Comparison of ENCODE assay signal across 8 cellular contexts in genomic region chr6:15246217-15247211, GRCh38. TPM values are rescaled to one million over a fixed set of nuclear protein-coding genes. Genes with fewer than 3 reads are reported as not detected.
A peak's percentile ranks its signal among the peaks of the same experiment; 100 is the strongest.
DNase-seq lines count a peak whose midpoint lies in the region; ATAC-seq, FAIRE-seq and TF ChIP-seq lines count a peak whose summit lies in the region.

No MANE protein-coding gene starts in this region.

- H3K9me3 ChIP-seq in A549 (no peaks in the 10 kb centered on the region), HEK293 (ENCODE audit: control insufficient read depth, insufficient read depth, low read depth, low read length) (no peaks in the 10 kb centered on the region)

- WGBS in A549 (ENCODE audit: missing lambda C conversion rate): 1% methylated on average over 24 of the region's 24 CpGs

- no peak for FAIRE-seq in A549 (lab: Jason Lieb, UNC)

- no peaks in the 10 kb centered on the region for H3K36me3 ChIP-seq in HEK293 (ENCODE audit: control insufficient read depth in 2 of 2, insufficient read depth in 1 of 2, low read length in 2 of 2)

- H3K27ac ChIP-seq in A549 (peak overlapping the region; percentile 99 to 100), HEK293 (ENCODE audit: extremely low read depth, low read depth, low read length) (peak overlapping the region; percentile 97)

- H3K4me1 ChIP-seq in A549: peaks cover 9% of the 10 kb centered on the region; the same call in 2 of the 3 replicates
- peaks cover 9% of the 10 kb centered on the region for H3K4me1 ChIP-seq in HEK293 (ENCODE audit: control insufficient read depth, insufficient read depth, low read length)

- H3K4me2 ChIP-seq in A549: peak overlapping the region; percentile 93

- H3K4me3 ChIP-seq in A549 (peak overlapping the region; percentile 89), HEK293 (ENCODE audit: low read depth, low read length) (peak overlapping the region; percentile 96), fibroblast of mammary gland (ENCODE audit: control insufficient read depth, low read depth, low read length) (peak overlapping the region; percentile 76), retinal pigment epithelial cell (ENCODE audit: low read length) (peak overlapping the region; percentile 74)

- no peak for TF ChIP-seq EP300 in A549 (IDR thresholded peaks at IDR 0.05)

- POLR2A ChIA-PET in A549 (lab: Yijun Ruan, JAX) (interaction anchor here (0.6 kb wide), 1 partner anchor 25 kb away, joined by 4 read pairs; no protein-coding TSS in a partner anchor), HEK293 (lab: Yijun Ruan, JAX) (interaction anchor here (1.0 to 1.4 kb wide), 2 partner anchors 130 to 184 kb away, joined by 3 to 10 read pairs; no protein-coding TSS in a partner anchor)

- no peak for ATAC-seq in A549
- no peak for ATAC-seq in HG03521 (IDR thresholded peaks at IDR 0.05; ENCODE audit: unreplicated experiment)
- ATAC-seq in HG03342 (IDR thresholded peaks at IDR 0.05; ENCODE audit: unreplicated experiment): no peak

- no peak for TF ChIP-seq CTCF in A549 (IDR thresholded peaks at IDR 0.05)
- TF ChIP-seq CTCF in HEK293 (tag by site-specific recombination; IDR thresholded peaks at IDR 0.05): no peak
- TF ChIP-seq CTCF in fibroblast of mammary gland (conservative IDR thresholded peaks at IDR 0.05; ENCODE audit: control insufficient read depth, insufficient read depth, low read depth, low read length): no peak
- TF ChIP-seq CTCF in retinal pigment epithelial cell (conservative IDR thresholded peaks at IDR 0.05; ENCODE audit: low read depth, low read length): no peak

- DNase-seq in A549 (ENCODE audit: low read depth in 1 of 2, low spot score in 1 of 2) (no peak), fibroblast of mammary gland (ENCODE audit: low read depth) (no peak), retinal pigment epithelial cell (ENCODE audit: low read depth) (no peak), SHP77 treated with DMSO at 0.1 percent for 48 hours (lab: John Stamatoyannopoulos, UW) (no peak)
- peak; percentile 33 for DNase-seq in activated CD4-positive, alpha-beta T cell treated with anti-CD3 and anti-CD28 coated beads, Interleukin-2, amount 50 U/mL, for 1 hour

- TF ChIP-seq RAD21 in A549 (conservative IDR thresholded peaks at IDR 0.05 in 1 of 2, IDR thresholded peaks at IDR 0.05 in 1 of 2): no peak; a peak in 1 of 5 replicates

- CTCF ChIA-PET in A549 (lab: Yijun Ruan, JAX) (interaction anchor here (0.6 kb wide), 1 partner anchor 996 kb away, joined by 5 read pairs; no protein-coding TSS in a partner anchor), HEK293 (lab: Yijun Ruan, JAX) (interaction anchor here (0.6 to 4.0 kb wide), 4 partner anchors 78 to 379 kb away, joined by 3 to 24 read pairs (median 4); no protein-coding TSS in a partner anchor)

- TF ChIP-seq POLR2A in A549 (IDR thresholded peaks at IDR 0.05; ENCODE audit: low read length): no peak

TF ChIP-seq in A549, 52 proteins besides CTCF, POLR2A, EP300 and RAD21:
- no peak for TF ChIP-seq SREBF2 (IDR thresholded peaks at IDR 0.05)

TF ChIP-seq in HEK293, 187 proteins besides CTCF, POLR2A, EP300 and RAD21 (continues in another document):
- TF ChIP-seq ZNF10 (tag by site-specific recombination; IDR thresholded peaks at IDR 0.05) (no peak), ZNF585B (tag by site-specific recombination; IDR thresholded peaks at IDR 0.05) (no peak), FEZF1 (tag by site-specific recombination; IDR thresholded peaks at IDR 0.05) (peak; percentile 19; the same call in 1 of the 2 replicates), ZEB2 (tag by site-specific recombination; IDR thresholded peaks at IDR 0.05) (0 out of 2 replicates have a peak, but pooled peaks have one; percentile 13), ZNF843 (tag by site-specific recombination; IDR thresholded peaks at IDR 0.05) (peak; percentile 51; the same call in 1 of the 2 replicates), ZNF449 (tag by site-specific recombination; IDR thresholded peaks at IDR 0.05) (no peak), SP7 (tag by site-specific recombination; IDR thresholded peaks at IDR 0.05) (0 out of 2 replicates have a peak, but pooled peaks have one; percentile 9), ZBTB44 (tag by site-specific recombination; IDR thresholded peaks at IDR 0.05) (peak; percentile 88), PRDM4 (tag by site-specific recombination; IDR thresholded peaks at IDR 0.05) (0 out of 2 replicates have a peak, but pooled peaks have one; percentile 16), TCF7L2 (IDR thresholded peaks at IDR 0.05; ENCODE audit: borderline replicate concordance, low read depth, low read length) (peak; percentile 13; the same call in 1 of the 2 replicates), MYNN (tag by site-specific recombination; IDR thresholded peaks at IDR 0.05; ENCODE audit: borderline replicate concordance) (no peak), YY1 (tag by site-specific recombination; IDR thresholded peaks at IDR 0.05) (0 out of 2 replicates have a peak, but pooled peaks have one; percentile 9), REPIN1 (tag by site-specific recombination; IDR thresholded peaks at IDR 0.05; ENCODE audit: low read depth) (peak; percentile 57; the same call in 1 of the 2 replicates), ZNF629 (tag by site-specific recombination; IDR thresholded peaks at IDR 0.05) (0 out of 2 replicates have a peak, but pooled peaks have one; percentile 7), ZNF114 (tag by site-specific recombination; IDR thresholded peaks at IDR 0.05) (no peak), ZNF394 (tag by site-specific recombination; IDR thresholded peaks at IDR 0.05; ENCODE audit: borderline replicate concordance) (0 out of 2 replicates have a peak, but pooled peaks have one; percentile 3), ZNF600 (tag by site-specific recombination; IDR thresholded peaks at IDR 0.05) (peak; percentile 80), ZNF555 (tag by site-specific recombination; conservative IDR thresholded peaks at IDR 0.05) (no peak), ZNF664 (tag by site-specific recombination; IDR thresholded peaks at IDR 0.05) (peak; percentile 44; the same call in 1 of the 2 replicates), ZNF362 (tag by site-specific recombination; IDR thresholded peaks at IDR 0.05) (peak; percentile 37), ZNF747 (tag by site-specific recombination; IDR thresholded peaks at IDR 0.05) (no peak), ZXDB (tag by site-specific recombination; IDR thresholded peaks at IDR 0.05) (peak; percentile 60; the same call in 1 of the 2 replicates)

RNA-seq across cellular contexts. Expression of gene JARID2, which starts 0.6 kb away (rescaled TPM):
- 8.3 and 10.0 TPM in 2 replicates for polyA plus RNA-seq in A549 (2011; rRNA removed)
- polyA plus RNA-seq in A549 (2012; cell fraction: cytosol; rRNA removed): 4.1 and 4.4 TPM in 2 replicates
- 5.8 and 6.1 TPM in 2 replicates for polyA plus RNA-seq in A549 (2012; cell fraction: nucleus; rRNA removed)
- polyA plus RNA-seq in A549 (2017; fragmentation: RNase III; extraction: RNeasy Plus Mini Kit Qiagen cat#74134 plus additional on column Dnase treatment): 6.7 to 7.8 TPM (median 7.3 TPM) in 3 replicates
- 11.8 and 13.0 TPM in 2 replicates for polyA minus RNA-seq in A549 (2011; rRNA and poly(A)+ RNA removed)
